In genomic region chr11:215581-216037, GRCh38 we compare ENCODE assay signal across 3 cellular contexts.
A peak's percentile ranks its signal among the peaks of the same experiment; 100 is the strongest.
TF ChIP-seq lines count a peak whose summit lies in the region.

No MANE protein-coding gene starts in this region.

TF ChIP-seq in SK-N-SH treated with all-trans-retinoic acid at 6 μM for 48 hours, 23 proteins besides CTCF, POLR2A, EP300 and RAD21:
- TF ChIP-seq GLIS3 (CRISPR knock-in tag; IDR thresholded peaks at IDR 0.05) (0 out of 2 replicates have a peak, but pooled peaks have one; percentile 15), ZFP30 (CRISPR knock-in tag; IDR thresholded peaks at IDR 0.05) (no peak)

TF ChIP-seq in SK-N-SH, 30 proteins besides CTCF, POLR2A, EP300 and RAD21:
- TF ChIP-seq, protein P1, sequence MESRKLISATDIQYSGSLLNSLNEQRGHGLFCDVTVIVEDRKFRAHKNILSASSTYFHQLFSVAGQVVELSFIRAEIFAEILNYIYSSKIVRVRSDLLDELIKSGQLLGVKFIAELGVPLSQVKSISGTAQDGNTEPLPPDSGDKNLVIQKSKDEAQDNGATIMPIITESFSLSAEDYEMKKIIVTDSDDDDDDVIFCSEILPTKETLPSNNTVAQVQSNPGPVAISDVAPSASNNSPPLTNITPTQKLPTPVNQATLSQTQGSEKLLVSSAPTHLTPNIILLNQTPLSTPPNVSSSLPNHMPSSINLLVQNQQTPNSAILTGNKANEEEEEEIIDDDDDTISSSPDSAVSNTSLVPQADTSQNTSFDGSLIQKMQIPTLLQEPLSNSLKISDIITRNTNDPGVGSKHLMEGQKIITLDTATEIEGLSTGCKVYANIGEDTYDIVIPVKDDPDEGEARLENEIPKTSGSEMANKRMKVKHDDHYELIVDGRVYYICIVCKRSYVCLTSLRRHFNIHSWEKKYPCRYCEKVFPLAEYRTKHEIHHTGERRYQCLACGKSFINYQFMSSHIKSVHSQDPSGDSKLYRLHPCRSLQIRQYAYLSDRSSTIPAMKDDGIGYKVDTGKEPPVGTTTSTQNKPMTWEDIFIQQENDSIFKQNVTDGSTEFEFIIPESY (IDR thresholded peaks at IDR 0.05; ENCODE audit: borderline replicate concordance, low read depth) = no peak
- TF ChIP-seq EZH2phosphoT487 (IDR thresholded peaks at IDR 0.05; ENCODE audit: borderline replicate concordance, low read depth) (no peak), RXRA (IDR thresholded peaks at IDR 0.05; ENCODE audit: borderline replicate concordance, low read depth) (no peak), MEF2A (IDR thresholded peaks at IDR 0.05; ENCODE audit: borderline replicate concordance, low read depth) (no peak), POLR2AphosphoS5 (IDR thresholded peaks at IDR 0.05; ENCODE audit: low read depth, low read length) (no peak), TEAD4 (IDR thresholded peaks at IDR 0.05; ENCODE audit: borderline replicate concordance, insufficient read depth) (no peak), TAF1 (IDR thresholded peaks at IDR 0.05; ENCODE audit: borderline replicate concordance, low read depth, low read length) (no peak), JUND (IDR thresholded peaks at IDR 0.05) (no peak), NFIC (IDR thresholded peaks at IDR 0.05; ENCODE audit: borderline replicate concordance) (no peak), SMC3 (IDR thresholded peaks at IDR 0.05; ENCODE audit: low read depth, low read length) (no peak), RFX5 (IDR thresholded peaks at IDR 0.05; ENCODE audit: low read length) (no peak), RCOR1 (IDR thresholded peaks at IDR 0.05; ENCODE audit: low read length) (no peak), FOSL2 (IDR thresholded peaks at IDR 0.05; ENCODE audit: borderline replicate concordance, low read depth) (no peak)
- TF ChIP-seq, protein P2, sequence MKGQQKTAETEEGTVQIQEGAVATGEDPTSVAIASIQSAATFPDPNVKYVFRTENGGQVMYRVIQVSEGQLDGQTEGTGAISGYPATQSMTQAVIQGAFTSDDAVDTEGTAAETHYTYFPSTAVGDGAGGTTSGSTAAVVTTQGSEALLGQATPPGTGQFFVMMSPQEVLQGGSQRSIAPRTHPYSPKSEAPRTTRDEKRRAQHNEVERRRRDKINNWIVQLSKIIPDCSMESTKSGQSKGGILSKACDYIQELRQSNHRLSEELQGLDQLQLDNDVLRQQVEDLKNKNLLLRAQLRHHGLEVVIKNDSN (IDR thresholded peaks at IDR 0.05; ENCODE audit: borderline replicate concordance, low read depth) = no peak
- TF ChIP-seq, protein P3, sequence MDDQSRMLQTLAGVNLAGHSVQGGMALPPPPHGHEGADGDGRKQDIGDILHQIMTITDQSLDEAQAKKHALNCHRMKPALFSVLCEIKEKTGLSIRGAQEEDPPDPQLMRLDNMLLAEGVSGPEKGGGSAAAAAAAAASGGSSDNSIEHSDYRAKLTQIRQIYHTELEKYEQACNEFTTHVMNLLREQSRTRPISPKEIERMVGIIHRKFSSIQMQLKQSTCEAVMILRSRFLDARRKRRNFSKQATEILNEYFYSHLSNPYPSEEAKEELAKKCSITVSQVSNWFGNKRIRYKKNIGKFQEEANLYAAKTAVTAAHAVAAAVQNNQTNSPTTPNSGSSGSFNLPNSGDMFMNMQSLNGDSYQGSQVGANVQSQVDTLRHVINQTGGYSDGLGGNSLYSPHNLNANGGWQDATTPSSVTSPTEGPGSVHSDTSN (IDR thresholded peaks at IDR 0.05) = no peak

TF ChIP-seq in K562, 482 proteins besides CTCF, POLR2A, EP300 and RAD21:
- TF ChIP-seq POLR2AphosphoS2 (IDR thresholded peaks at IDR 0.05; ENCODE audit: low read length) = peak; percentile 71
- TF ChIP-seq NR4A1 (CRISPR knock-in tag; IDR thresholded peaks at IDR 0.05) = no peak
- no peak for TF ChIP-seq NR4A1 (tag; IDR thresholded peaks at IDR 0.05)
- TF ChIP-seq CBFA2T3 (IDR thresholded peaks at IDR 0.05) = 0 out of 2 replicates have a peak, but pooled peaks have one; percentile 21
- no peak for TF ChIP-seq CBFB (CRISPR knock-in tag; IDR thresholded peaks at IDR 0.05)
- no peak; the same call in 1 of the 2 replicates for TF ChIP-seq MYNN (IDR thresholded peaks at IDR 0.05)
- no peak for TF ChIP-seq MYNN (CRISPR knock-in tag; IDR thresholded peaks at IDR 0.05)
- TF ChIP-seq POLR2B (IDR thresholded peaks at IDR 0.05; ENCODE audit: low read depth, partially characterized antibody) = peak; percentile 69
- peak; percentile 27; the same call in 1 of the 2 replicates for TF ChIP-seq SPI1 (IDR thresholded peaks at IDR 0.05; ENCODE audit: borderline replicate concordance, low read depth, low read length)
- TF ChIP-seq ZNF174 (CRISPR knock-in tag; IDR thresholded peaks at IDR 0.05) = no peak
- TF ChIP-seq ZNF740 (CRISPR knock-in tag; IDR thresholded peaks at IDR 0.05) = peak; percentile 69; the same call in 1 of the 2 replicates
- no peak for TF ChIP-seq ZNF740 (tag; IDR thresholded peaks at IDR 0.05)
- TF ChIP-seq, protein P4, sequence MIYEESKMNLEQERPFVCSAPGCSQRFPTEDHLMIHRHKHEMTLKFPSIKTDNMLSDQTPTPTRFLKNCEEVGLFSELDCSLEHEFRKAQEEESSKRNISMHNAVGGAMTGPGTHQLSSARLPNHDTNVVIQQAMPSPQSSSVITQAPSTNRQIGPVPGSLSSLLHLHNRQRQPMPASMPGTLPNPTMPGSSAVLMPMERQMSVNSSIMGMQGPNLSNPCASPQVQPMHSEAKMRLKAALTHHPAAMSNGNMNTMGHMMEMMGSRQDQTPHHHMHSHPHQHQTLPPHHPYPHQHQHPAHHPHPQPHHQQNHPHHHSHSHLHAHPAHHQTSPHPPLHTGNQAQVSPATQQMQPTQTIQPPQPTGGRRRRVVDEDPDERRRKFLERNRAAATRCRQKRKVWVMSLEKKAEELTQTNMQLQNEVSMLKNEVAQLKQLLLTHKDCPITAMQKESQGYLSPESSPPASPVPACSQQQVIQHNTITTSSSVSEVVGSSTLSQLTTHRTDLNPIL (CRISPR knock-in tag; IDR thresholded peaks at IDR 0.05) = no peak
- peak; percentile 67 for TF ChIP-seq SUPT5H (IDR thresholded peaks at IDR 0.05)
- TF ChIP-seq SRF (CRISPR knock-in tag; IDR thresholded peaks at IDR 0.05) = no peak
